In genomic region chr5:17229308-17229707, GRCh38 we compare ENCODE assay signal across 12 cellular contexts. TPM values are rescaled to one million over a fixed set of nuclear protein-coding genes. Genes with fewer than 3 reads are reported as not detected.
DNase-seq lines count a peak whose midpoint lies in the region; ATAC-seq and TF ChIP-seq lines count a peak whose summit lies in the region.
"Had no signal": no experiment of that assay in that cellular context is flagged by ENCODE, and none has a peak within 500 bp of the region (broad histone marks: within the 10 kb centered on the region; RNA-seq: fewer than 3 reads in every experiment).

No MANE protein-coding gene starts in this region.

- H3K27ac ChIP-seq in left ventricle myocardium inferior (replicated peaks) (peak overlapping the region; percentile 17), right atrium auricular region (no peak overlapping the region), VCaP (0 out of 2 replicates have a peak overlapping the region, but pooled peaks have one; percentile 14), uterus (peak overlapping the region; percentile 57 to 65)

- H3K27me3 ChIP-seq in left ventricle myocardium inferior (ENCODE audit: low read depth), result peaks cover 53% of the 10 kb centered on the region
- H3K27me3 ChIP-seq in right atrium auricular region, result no peaks in the 10 kb centered on the region
- no peaks in the 10 kb centered on the region for H3K27me3 ChIP-seq in uterus
- H3K27me3 ChIP-seq: upper lobe of left lung had no signal

- H3K27me3 Mint-ChIP-seq in activated CD8-positive, alpha-beta T cell treated with anti-CD3 and anti-CD28 coated beads for 36 hours, result peaks cover 7% of the 10 kb centered on the region

- no peak for DNase-seq in left ventricle myocardium inferior
- DNase-seq in right atrium auricular region (ENCODE audit: low spot score), result no peak
- DNase-seq in uterus, result no peak
- DNase-seq in glomerular visceral epithelial cell (ENCODE audit: extremely low spot score), result no peak
- no peak for DNase-seq in activated CD8-positive, alpha-beta T cell treated with anti-CD3 and anti-CD28 coated beads for 36 hours
- no peak for DNase-seq in DMS153 (lab: John Stamatoyannopoulos, UW)
- DNase-seq: PC-3, right cardiac atrium, upper lobe of left lung had no signal

- TF ChIP-seq CTCF in left ventricle myocardium inferior (IDR thresholded peaks at IDR 0.05; ENCODE audit: borderline replicate concordance), result no peak
- TF ChIP-seq CTCF in right atrium auricular region (IDR thresholded peaks at IDR 0.05), result no peak
- TF ChIP-seq CTCF in VCaP (conservative IDR thresholded peaks at IDR 0.05), result no peak
- no peak for TF ChIP-seq CTCF in uterus (IDR thresholded peaks at IDR 0.05)
- TF ChIP-seq CTCF in activated CD8-positive, alpha-beta T cell treated with anti-CD3 and anti-CD28 coated beads for 36 hours (IDR thresholded peaks at IDR 0.05), result no peak

- no peak for TF ChIP-seq POLR2A in uterus (IDR thresholded peaks at IDR 0.05)

- no peaks in the 10 kb centered on the region for H3K9me3 Mint-ChIP-seq in activated CD8-positive, alpha-beta T cell treated with anti-CD3 and anti-CD28 coated beads for 36 hours

- H3K36me3 Mint-ChIP-seq in activated CD8-positive, alpha-beta T cell treated with anti-CD3 and anti-CD28 coated beads for 36 hours (ENCODE audit: low read depth), result no peaks in the 10 kb centered on the region
- H3K36me3 Mint-ChIP-seq: activated naive CD8-positive, alpha-beta T cell had no signal

- H3K4me1 Mint-ChIP-seq in activated CD8-positive, alpha-beta T cell treated with anti-CD3 and anti-CD28 coated beads for 36 hours (ENCODE audit: low read depth), result peaks cover 2% of the 10 kb centered on the region

- no peak overlapping the region for H3K4me3 Mint-ChIP-seq in activated CD8-positive, alpha-beta T cell treated with anti-CD3 and anti-CD28 coated beads for 36 hours
- H3K4me3 Mint-ChIP-seq: activated naive CD8-positive, alpha-beta T cell had no signal

- H3K36me3 ChIP-seq in left ventricle myocardium inferior, result no peaks in the 10 kb centered on the region
- H3K36me3 ChIP-seq in right atrium auricular region, result no peaks in the 10 kb centered on the region
- H3K36me3 ChIP-seq in uterus, result no peaks in the 10 kb centered on the region
- H3K36me3 ChIP-seq: upper lobe of left lung had no signal

- CTCF ChIA-PET in activated CD8-positive, alpha-beta T cell treated with anti-CD3 and anti-CD28 coated beads for 36 hours (lab: Charles Lee), result no interaction called here

- no peak overlapping the region for H3K27ac Mint-ChIP-seq in activated CD8-positive, alpha-beta T cell treated with anti-CD3 and anti-CD28 coated beads for 36 hours
- H3K27ac Mint-ChIP-seq: activated naive CD8-positive, alpha-beta T cell had no signal

- H3K4me3 ChIP-seq in left ventricle myocardium inferior (no peak overlapping the region), right atrium auricular region (no peak overlapping the region), uterus (no peak overlapping the region)
- H3K4me3 ChIP-seq: upper lobe of left lung had no signal

- POLR2A ChIA-PET in activated CD8-positive, alpha-beta T cell treated with anti-CD3 and anti-CD28 coated beads for 36 hours (lab: Charles Lee), result no interaction called here

- H3K4me1 ChIP-seq in left ventricle myocardium inferior (no peaks in the 10 kb centered on the region), right atrium auricular region (peaks cover 0 to 5% of the 10 kb centered on the region in 2 donors), uterus (no peaks in the 10 kb centered on the region)

- intact Hi-C loops in left ventricle myocardium inferior (cut with micrococcal nuclease) (no loop called here), uterus (cut with DNase I; ENCODE audit: low total_unique reads) (no loop called here)
- intact Hi-C loops in activated CD8-positive, alpha-beta T cell treated with anti-CD3 and anti-CD28 coated beads for 36 hours (cut with micrococcal nuclease), result no loop called here

- peak; percentile 32 for ATAC-seq in HG02885 (IDR thresholded peaks at IDR 0.05; ENCODE audit: poor library complexity, unreplicated experiment)
- no peak for ATAC-seq in activated CD8-positive, alpha-beta T cell treated with anti-CD3 and anti-CD28 coated beads for 36 hours
- ATAC-seq: PC-3 had no signal

- H3K9me3 ChIP-seq in left ventricle myocardium inferior (replicated peaks) (no peaks in the 10 kb centered on the region), right atrium auricular region (no peaks in the 10 kb centered on the region), uterus (no peaks in the 10 kb centered on the region)
- H3K9me3 ChIP-seq: upper lobe of left lung had no signal

RNA-seq across cellular contexts. Expression of gene BASP1, which starts 11.9 kb away (rescaled TPM):
- total RNA-seq in left ventricle myocardium inferior, result 3.7 TPM
- 10 to 100 TPM in 1 of 2 donors, 1 to 10 TPM in 1; 8.3 to 18.4 TPM for total RNA-seq in right atrium auricular region
- 10 to 100 TPM; 21.5 to 64.8 (median 26.7) TPM for total RNA-seq in uterus
- total RNA-seq in activated CD8-positive, alpha-beta T cell treated with anti-CD3 and anti-CD28 coated beads for 36 hours, result under 1 TPM; 0.18 to 0.47 TPM

Comparison
In these comparisons a context has a peak if more than half of its experiments do, and no peak if none do; other contexts are left out.
1. H3K27ac ChIP-seq: peak in left ventricle myocardium inferior (single experiment), VCaP (single experiment) and uterus (2 of 2); none in right atrium auricular region (0 of 2).